ENCODE assay signal across 14 cellular contexts in the genomic region with DNA sequence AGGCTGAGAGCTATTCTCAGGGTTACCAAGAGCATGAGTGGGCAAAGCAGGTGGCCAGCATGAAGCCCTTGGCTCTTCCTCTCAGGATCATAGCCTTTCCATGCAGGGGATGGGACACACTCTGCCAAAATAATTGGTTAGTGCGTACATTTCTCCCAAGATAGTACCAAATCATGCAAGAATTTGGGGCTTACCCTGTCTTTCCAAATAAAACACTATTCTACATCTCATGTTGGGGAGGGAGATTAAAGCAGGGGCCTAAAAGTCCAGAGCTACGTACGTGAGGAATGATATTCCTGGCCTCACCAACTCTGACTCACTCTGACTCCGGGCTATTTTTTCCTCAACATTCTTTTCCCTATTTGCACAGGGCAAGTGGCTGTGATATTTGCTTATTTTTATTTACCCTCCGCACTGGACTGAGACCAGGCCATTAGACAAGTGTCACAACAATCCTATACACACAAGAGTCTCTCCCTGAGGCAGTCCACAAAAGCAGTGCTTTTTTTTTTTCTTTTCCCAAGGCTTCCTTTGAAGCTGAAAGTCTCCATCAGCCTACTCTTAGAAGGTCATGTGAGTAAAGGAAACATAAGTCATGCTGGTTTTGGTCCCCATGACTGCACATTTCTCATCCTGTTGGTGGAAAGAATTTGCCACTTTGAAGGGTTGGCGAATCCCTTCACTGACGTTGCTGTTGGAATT. TPM values are rescaled to one million over a fixed set of nuclear protein-coding genes. Genes with fewer than 3 reads are reported as not detected.
DNase-seq lines count a peak whose midpoint lies in the region; ATAC-seq lines count a peak whose summit lies in the region.
"Had no signal": no experiment of that assay in that cellular context is flagged by ENCODE, and none has a peak within 500 bp of the region (broad histone marks: within the 10 kb centered on the region; RNA-seq: fewer than 3 reads in every experiment).

No MANE protein-coding gene starts in this region.

- no peaks in the 10 kb centered on the region for H3K4me1 Mint-ChIP-seq in activated T-cell treated with anti-CD3 and anti-CD28 coated beads, Interleukin-2, amount 50 U/mL, for 72 hours (ENCODE audit: low read depth)

- no peaks in the 10 kb centered on the region for H3K9me3 Mint-ChIP-seq in activated T-cell treated with anti-CD3 and anti-CD28 coated beads, Interleukin-2, amount 50 U/mL, for 72 hours
- H3K9me3 Mint-ChIP-seq: CD8-positive, alpha-beta memory T cell had no signal

- H3K27ac Mint-ChIP-seq in activated T-cell treated with anti-CD3 and anti-CD28 coated beads, Interleukin-2, amount 50 U/mL, for 72 hours: no peak overlapping the region
- H3K27ac Mint-ChIP-seq: activated CD8-positive, alpha-beta T cell treated with anti-CD3 and anti-CD28 coated beads, Interleukin-2, amount 10 ng/mL, durations not matched to agents 7 days and 5 days; CD8-positive, alpha-beta memory T cell had no signal

- ATAC-seq in HG02623 (IDR thresholded peaks at IDR 0.05; ENCODE audit: unreplicated experiment): no peak
- ATAC-seq in activated T-cell treated with anti-CD3 and anti-CD28 coated beads, Interleukin-2, amount 50 U/mL, for 72 hours (replicated peaks in 1 of 2): no peak
- ATAC-seq in GM19035 (IDR thresholded peaks at IDR 0.05; ENCODE audit: unreplicated experiment): no peak
- ATAC-seq: activated CD8-positive, alpha-beta T cell treated with anti-CD3 and anti-CD28 coated beads, Interleukin-2, amount 10 ng/mL, durations not matched to agents 7 days and 5 days had no signal

- DNase-seq in DMS53 treated with DMSO at 0.1 percent for 48 hours (lab: John Stamatoyannopoulos, UW; ENCODE audit: unreplicated experiment) (peak; percentile 91), NCI-H774 (lab: John Stamatoyannopoulos, UW) (peak; percentile 20), foreskin melanocyte (peak; percentile 89), non-pigmented ciliary epithelial cell (ENCODE audit: low read depth) (peak; percentile 24)
- DNase-seq in activated T-cell treated with anti-CD3 and anti-CD28 coated beads, Interleukin-2, amount 50 U/mL, for 72 hours: no peak
- no peak for DNase-seq in stimulated activated CD4-positive, alpha-beta T cell treated with anti-CD3 and anti-CD28 coated beads, Interleukin-4, amount 100 ng/mL, for 1 hour
- DNase-seq: activated CD8-positive, alpha-beta T cell treated with anti-CD3 and anti-CD28 coated beads, Interleukin-2, amount 10 ng/mL, durations not matched to agents 7 days and 5 days; CD8-positive, alpha-beta memory T cell; hippocampal formation; NCI-H1694 had no signal

- H3K27me3 Mint-ChIP-seq in activated T-cell treated with anti-CD3 and anti-CD28 coated beads, Interleukin-2, amount 50 U/mL, for 72 hours (ENCODE audit: low read depth): no peaks in the 10 kb centered on the region

- no peak overlapping the region for H3K4me3 Mint-ChIP-seq in activated T-cell treated with anti-CD3 and anti-CD28 coated beads, Interleukin-2, amount 50 U/mL, for 72 hours
- H3K4me3 Mint-ChIP-seq: activated CD8-positive, alpha-beta T cell treated with anti-CD3 and anti-CD28 coated beads, Interleukin-2, amount 10 ng/mL, durations not matched to agents 7 days and 5 days; CD8-positive, alpha-beta memory T cell had no signal

- H3K36me3 Mint-ChIP-seq in activated T-cell treated with anti-CD3 and anti-CD28 coated beads, Interleukin-2, amount 50 U/mL, for 72 hours (ENCODE audit: insufficient read depth in 2 of 2): no peaks in the 10 kb centered on the region
- H3K36me3 Mint-ChIP-seq: CD8-positive, alpha-beta memory T cell had no signal

RNA-seq across cellular contexts. Expression of gene TMEM252, which starts 40.1 kb away (rescaled TPM):
- total RNA-seq in activated T-cell treated with anti-CD3 and anti-CD28 coated beads, Interleukin-2, amount 50 U/mL, for 72 hours: not detected
- total RNA-seq: activated CD8-positive, alpha-beta T cell treated with anti-CD3 and anti-CD28 coated beads, Interleukin-2, amount 10 ng/mL, durations not matched to agents 7 days and 5 days; CD8-positive, alpha-beta memory T cell; omental fat pad; SJSA1 had no signal

Comparison
In these comparisons a context has a peak if more than half of its experiments do, and no peak if none do; other contexts are left out.
1. DNase-seq: peak in DMS53 treated with DMSO at 0.1 percent for 48 hours (single experiment), NCI-H774 (single experiment), foreskin melanocyte (single experiment) and non-pigmented ciliary epithelial cell (single experiment); none in activated T-cell treated with anti-CD3 and anti-CD28 coated beads, Interleukin-2, amount 50 U/mL, for 72 hours (0 of 2) and stimulated activated CD4-positive, alpha-beta T cell treated with anti-CD3 and anti-CD28 coated beads, Interleukin-4, amount 100 ng/mL, for 1 hour (single experiment).